In the genomic region with DNA sequence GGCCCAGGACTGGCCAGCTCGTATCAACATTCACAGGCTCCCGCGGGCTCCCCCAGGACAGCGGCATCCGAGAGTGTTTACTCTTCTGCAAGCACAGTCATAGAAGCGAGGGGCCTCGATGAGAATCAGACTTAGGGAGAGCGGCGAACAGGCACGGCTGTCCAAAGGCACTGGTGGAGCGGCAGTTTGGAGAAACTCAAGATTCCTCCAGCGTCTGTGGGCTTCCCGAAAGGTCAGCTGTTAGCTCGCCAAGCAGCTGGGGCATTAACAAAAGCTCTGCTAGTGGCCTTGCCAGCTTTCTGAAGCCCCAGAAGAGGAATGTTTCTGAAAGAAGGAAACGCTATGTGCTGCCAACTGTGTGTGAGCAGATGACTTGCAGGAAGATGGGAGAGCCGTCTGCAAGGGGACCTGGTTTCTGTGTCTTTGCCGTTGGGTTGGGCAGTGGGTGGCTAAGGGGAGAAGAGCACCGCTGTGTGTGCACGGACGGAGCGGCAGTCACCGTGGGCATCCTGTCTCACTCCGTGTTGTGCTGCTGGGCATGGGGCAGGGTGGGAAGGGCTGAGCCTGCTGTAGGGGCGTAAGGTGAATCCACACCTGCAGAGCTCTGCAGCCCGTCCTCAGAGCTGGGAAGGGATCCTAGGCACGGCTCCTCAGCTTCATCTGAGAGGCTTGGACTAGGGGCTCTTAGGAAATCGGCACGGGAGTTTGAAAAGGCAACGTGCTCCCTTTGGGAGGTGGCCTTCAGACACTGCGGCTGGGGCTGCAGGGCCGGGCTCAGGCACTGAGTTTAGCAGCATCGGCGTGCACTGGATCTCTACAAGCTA, we compare ENCODE assay signal across 11 cellular contexts. TPM values are rescaled to one million over a fixed set of nuclear protein-coding genes. Genes with fewer than 3 reads are reported as not detected.
A peak's percentile ranks its signal among the peaks of the same experiment; 100 is the strongest.
DNase-seq lines count a peak whose midpoint lies in the region; ATAC-seq and TF ChIP-seq lines count a peak whose summit lies in the region.
"Had no signal": no experiment of that assay in that cellular context is flagged by ENCODE, and none has a peak within 500 bp of the region (broad histone marks: within the 10 kb centered on the region; RNA-seq: fewer than 3 reads in every experiment).

No MANE protein-coding gene starts in this region.

- WGBS in IMR-90 (ENCODE audit: extremely low coverage in 2 of 2, insufficient read length in 1 of 2), 2 experiments = 36% methylated on average over 15 of the region's 33 CpGs; no CpG with 5 or more reads in 1 of the 2 experiments

- H2AFZ ChIP-seq in IMR-90 (replicated peaks; ENCODE audit: low read length, poor library complexity) = peak overlapping the region; percentile 61
- H2AFZ ChIP-seq: GM23248 had no signal

- POLR2A ChIA-PET in IMR-90 (lab: Charles Lee; ENCODE audit: unreplicated experiment) = interaction anchor here (1.1 kb wide), 1 partner anchor 92 kb away, joined by 3 read pairs; no protein-coding TSS in a partner anchor

- no peak overlapping the region for H2BK120ac ChIP-seq in IMR-90 (ENCODE audit: low read depth, low read length)

- H2BK20ac ChIP-seq in IMR-90 (ENCODE audit: low read depth, low read length) = no peak overlapping the region

- peak; percentile 82 for ATAC-seq in IMR-90 (ENCODE audit: low read depth)
- peak; percentile 25 for ATAC-seq in mucosa of descending colon
- no peak for ATAC-seq in GM21529 (IDR thresholded peaks at IDR 0.05; ENCODE audit: unreplicated experiment)

- H3K4me3 ChIP-seq in IMR-90 (ENCODE audit: insufficient read depth, low read depth, low read length) = no peak overlapping the region
- H3K4me3 ChIP-seq in dorsolateral prefrontal cortex = peak overlapping the region in 38 of 59 donors; percentile 5 to 47 (median 26)
- no peak overlapping the region for H3K4me3 ChIP-seq in mucosa of descending colon
- H3K4me3 ChIP-seq in stomach smooth muscle (ENCODE audit: low read length in 2 of 2) = peak overlapping the region; percentile 54 to 69
- no peak overlapping the region for H3K4me3 ChIP-seq in HAP-1
- H3K4me3 ChIP-seq: GM23248 had no signal

- H2BK15ac ChIP-seq in IMR-90 (ENCODE audit: low read depth, low read length) = no peak overlapping the region

- no peak overlapping the region; the same call in 1 of the 2 replicates for H3K9ac ChIP-seq in IMR-90 (ENCODE audit: low read depth, low read length)
- H3K9ac ChIP-seq in stomach smooth muscle (ENCODE audit: low read length in 2 of 2) = peak overlapping the region; percentile 75 to 82
- H3K9ac ChIP-seq: GM23248 had no signal

- no peak overlapping the region for H4K5ac ChIP-seq in IMR-90 (ENCODE audit: low read depth, low read length)

- H3K18ac ChIP-seq in IMR-90 (ENCODE audit: low read depth, low read length) = 0 out of 2 replicates have a peak overlapping the region, but pooled peaks have one; percentile 5

- peak overlapping the region; percentile 19 for H3K4me2 ChIP-seq in IMR-90 (ENCODE audit: low read depth, low read length)

- peak; percentile 74 for DNase-seq in IMR-90
- peak in 8 of 10 donors; percentile 49 to 80 (median 70) for DNase-seq in dorsolateral prefrontal cortex
- DNase-seq in mucosa of descending colon = peak in 1 of 3 donors; percentile 47
- DNase-seq in NCI-H2196 treated with DMSO at 0.1 percent for 48 hours (lab: John Stamatoyannopoulos, UW; ENCODE audit: unreplicated experiment) = no peak
- no peak for DNase-seq in ecto neural progenitor cell (ENCODE audit: low spot score)
- no peak for DNase-seq in HAP-1 (ENCODE audit: low spot score in 2 of 2)
- DNase-seq: activated naive CD4-positive, alpha-beta T cell treated with anti-CD3 and anti-CD28 coated beads, Interleukin-2, amount 10 ng/mL, durations not matched to agents 7 days and 5 days; GM23248 had no signal

- no peak overlapping the region for H4K91ac ChIP-seq in IMR-90 (ENCODE audit: insufficient read depth, low read depth, low read length)

- TF ChIP-seq POLR2A in IMR-90 (IDR thresholded peaks at IDR 0.05; ENCODE audit: low read depth, low read length) = no peak

- peak overlapping the region; percentile 6 for H2BK5ac ChIP-seq in IMR-90 (ENCODE audit: low read depth, low read length, poor library complexity, severe bottlenecking)

- no peak for TF ChIP-seq RAD21 in IMR-90 (IDR thresholded peaks at IDR 0.05; ENCODE audit: low read length)

- H3K9me3 ChIP-seq in IMR-90 (ENCODE audit: control insufficient read depth, insufficient read depth, low read length) (no peaks in the 10 kb centered on the region), mucosa of descending colon (no peaks in the 10 kb centered on the region), stomach smooth muscle (ENCODE audit: control insufficient read depth in 2 of 2, low read length in 2 of 2) (no peaks in the 10 kb centered on the region), HAP-1 (no peaks in the 10 kb centered on the region)

- H3K4me1 ChIP-seq in IMR-90 (ENCODE audit: control insufficient read depth, insufficient read depth, low read length) (peaks cover 19% of the 10 kb centered on the region), mucosa of descending colon (ENCODE audit: low read depth) (peaks cover 12% of the 10 kb centered on the region), stomach smooth muscle (ENCODE audit: control insufficient read depth, insufficient read depth, low read length) (peaks cover 33% of the 10 kb centered on the region), HAP-1 (no peaks in the 10 kb centered on the region)

- H3K4ac ChIP-seq in IMR-90 (ENCODE audit: low read depth, low read length) = peak overlapping the region; percentile 55; the same call in 1 of the 2 replicates

- H3K27ac ChIP-seq in IMR-90 (ENCODE audit: insufficient read depth, low read length) (peak overlapping the region; percentile 47), dorsolateral prefrontal cortex (peak overlapping the region in 58 of 59 donors; percentile 15 to 94 (median 82)), stomach smooth muscle (ENCODE audit: low read length) (peak overlapping the region; percentile 87)
- H3K27ac ChIP-seq: GM23248 had no signal

- peak overlapping the region; percentile 71 for H2AK9ac ChIP-seq in IMR-90 (replicated peaks; ENCODE audit: low read depth, low read length, poor library complexity)

- peaks cover 52 to 88% of the 10 kb centered on the region in 2 experiments for H3K79me1 ChIP-seq in IMR-90 (ENCODE audit: low read depth in 1 of 2, low read length in 2 of 2)

- BruUV-seq in IMR-90 (replicated peaks; lab: Mats Ljungman, UMichigan) = no TSS peak

- H3K14ac ChIP-seq in IMR-90 (replicated peaks; ENCODE audit: low read depth, low read length) = peak overlapping the region; percentile 43; the same call in 1 of the 2 replicates

- H3K36me3 ChIP-seq in IMR-90 (ENCODE audit: control insufficient read depth, insufficient read depth, low read length) (peaks cover 36% of the 10 kb centered on the region), mucosa of descending colon (ENCODE audit: low read depth) (no peaks in the 10 kb centered on the region), stomach smooth muscle (ENCODE audit: control insufficient read depth in 2 of 2, insufficient read depth in 2 of 2, low read length in 2 of 2) (peaks cover 5 to 10% of the 10 kb centered on the region in 2 donors), HAP-1 (replicated peaks) (peaks cover 3% of the 10 kb centered on the region)

- peaks cover 16% of the 10 kb centered on the region for H3K9me1 ChIP-seq in IMR-90 (ENCODE audit: insufficient read depth, low read length)

- dilution Hi-C loops in IMR-90 (cut with HindIII; ENCODE audit: low sequenced_read_pairs, unreplicated experiment) = no loop called here

- CTCF ChIA-PET in IMR-90 (lab: Yijun Ruan, JAX) = interaction anchor here (0.9 kb wide), 1 partner anchor 134 kb away, joined by 3 read pairs; no protein-coding TSS in a partner anchor

- peak overlapping the region; percentile 34; the same call in 1 of the 2 replicates for H2AK5ac ChIP-seq in IMR-90 (ENCODE audit: low read depth, low read length)

- H3K23ac ChIP-seq in IMR-90 (ENCODE audit: low read depth, low read length) = peak overlapping the region; percentile 49

- peaks cover 14% of the 10 kb centered on the region for H4K20me1 ChIP-seq in IMR-90 (ENCODE audit: insufficient read depth, low read length)

- H3K27me3 ChIP-seq in IMR-90 (ENCODE audit: control insufficient read depth, insufficient read depth, low read length) (no peaks in the 10 kb centered on the region), dorsolateral prefrontal cortex (no peaks in the 10 kb centered on the region), stomach smooth muscle (ENCODE audit: control insufficient read depth in 1 of 2, insufficient read depth in 2 of 2, low read length in 2 of 2) (no peaks in the 10 kb centered on the region), HAP-1 (ENCODE audit: low read depth) (no peaks in the 10 kb centered on the region)

- peak overlapping the region in 1 of 2 experiments; percentile 36; a peak in 1 of 4 replicates for H4K8ac ChIP-seq in IMR-90 (ENCODE audit: low read depth in 2 of 2, low read length in 2 of 2)

- no peak for TF ChIP-seq CTCF in IMR-90 (conservative IDR thresholded peaks at IDR 0.05; ENCODE audit: low read depth, low read length)
- TF ChIP-seq CTCF in dorsolateral prefrontal cortex (IDR thresholded peaks at IDR 0.05 in 54 of 56, conservative IDR thresholded peaks at IDR 0.05 in 2 of 56; ENCODE audit: low read depth in 1 of 56, partially characterized antibody in 56 of 56) = no peak
- TF ChIP-seq CTCF in mucosa of descending colon (IDR thresholded peaks at IDR 0.05) = no peak

- no peak overlapping the region for H3K56ac ChIP-seq in IMR-90 (ENCODE audit: extremely low read depth, insufficient read depth, low read length)

- in situ Hi-C loops in IMR-90 (cut with MboI; ENCODE audit: low sequenced_read_pairs) = no loop called here
- in situ Hi-C loops in HAP-1 (cut with MboI; ENCODE audit: low sequenced_read_pairs) = no loop called here

- intact Hi-C loops in IMR-90 (cut with micrococcal nuclease) = no loop called here
- intact Hi-C loops in dorsolateral prefrontal cortex (cut with DNase I) = no loop called here
- intact Hi-C loops in mucosa of descending colon (cut with DNase I, micrococcal nuclease) = no loop called here

TF ChIP-seq in IMR-90, 13 proteins besides CTCF, POLR2A, EP300 and RAD21 (continues in another document):
- TF ChIP-seq, protein P1, sequence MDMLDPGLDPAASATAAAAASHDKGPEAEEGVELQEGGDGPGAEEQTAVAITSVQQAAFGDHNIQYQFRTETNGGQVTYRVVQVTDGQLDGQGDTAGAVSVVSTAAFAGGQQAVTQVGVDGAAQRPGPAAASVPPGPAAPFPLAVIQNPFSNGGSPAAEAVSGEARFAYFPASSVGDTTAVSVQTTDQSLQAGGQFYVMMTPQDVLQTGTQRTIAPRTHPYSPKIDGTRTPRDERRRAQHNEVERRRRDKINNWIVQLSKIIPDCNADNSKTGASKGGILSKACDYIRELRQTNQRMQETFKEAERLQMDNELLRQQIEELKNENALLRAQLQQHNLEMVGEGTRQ (IDR thresholded peaks at IDR 0.05; ENCODE audit: low read depth, low read length) = no peak
- TF ChIP-seq BHLHE40 (IDR thresholded peaks at IDR 0.05; ENCODE audit: low read depth, low read length) = no peak

RNA-seq across cellular contexts. Expression of a gene that starts 42.1 kb away (rescaled TPM):
- total RNA-seq in IMR-90 (2012; rRNA removed) = 0.54 and 0.83 TPM in 2 replicates
- polyA plus RNA-seq in IMR-90 (2012; rRNA removed) = 1.6 and 2.7 TPM in 2 replicates
- polyA plus RNA-seq in IMR-90 (2012; cell fraction: cytosol; rRNA removed) = 0.93 and 1.5 TPM in 2 replicates
- 1.8 and 3.4 TPM in 2 replicates for polyA plus RNA-seq in IMR-90 (2012; cell fraction: nucleus; rRNA removed; ENCODE audit: low replicate concordance)
- total RNA-seq in dorsolateral prefrontal cortex = 10 to 100 TPM in 74 of 120 experiments, 1 to 10 TPM in 46; 6.1 to 23.5 (median 11.7) TPM
- 1 to 10 TPM in 1 of 3 donors, under 1 TPM in 1, not detected in 1; 0.61 to 1.3 TPM for total RNA-seq in mucosa of descending colon
- total RNA-seq: MCF 10A had no signal

Comparison
In these comparisons a context has a peak if more than half of its experiments do, and no peak if none do; other contexts are left out.
1. DNase-seq: peak in IMR-90 (single experiment) and dorsolateral prefrontal cortex (8 of 10); none in NCI-H2196 treated with DMSO at 0.1 percent for 48 hours (single experiment), ecto neural progenitor cell (single experiment) and HAP-1 (0 of 2).
2. H3K4me3 ChIP-seq: peak in dorsolateral prefrontal cortex (38 of 59) and stomach smooth muscle (2 of 2); none in IMR-90 (single experiment), mucosa of descending colon (single experiment) and HAP-1 (single experiment).
3. Peak in every context shown above with its lines, with median percentiles within 50 percentile points of each other: H3K27ac ChIP-seq.